1 cellular context compared by ENCODE assay signal in the genomic region with DNA sequence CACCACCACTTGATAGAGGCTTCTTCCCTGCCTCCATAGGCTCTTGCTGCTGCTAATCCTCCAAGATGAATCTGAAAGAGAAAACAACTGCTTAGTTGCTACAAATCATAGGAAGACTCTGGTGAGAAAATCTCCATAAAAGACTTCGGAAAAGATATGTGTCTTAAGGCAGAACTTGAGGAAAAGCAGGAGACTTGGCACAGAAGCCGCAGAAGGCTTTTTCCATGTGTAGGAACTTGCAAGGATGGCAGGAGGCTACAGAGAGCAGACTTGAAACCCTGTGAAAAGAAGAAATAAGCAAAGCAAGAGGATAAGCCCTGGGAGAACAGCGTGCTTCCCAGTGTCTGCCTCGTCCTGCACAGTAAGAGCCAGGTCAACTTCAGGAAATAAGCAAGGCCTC.
TF ChIP-seq lines count a peak whose summit lies in the region.

No MANE protein-coding gene starts in this region.

TF ChIP-seq in K562, 482 proteins besides CTCF, POLR2A, EP300 and RAD21 (continued from another document):
- TF ChIP-seq ZMIZ1 (IDR thresholded peaks at IDR 0.05; ENCODE audit: low read depth in 2 of 2, low read length in 2 of 2) (no peak), KAT2B (IDR thresholded peaks at IDR 0.05; ENCODE audit: low read depth, low read length) (no peak), ZNF584 (CRISPR knock-in tag; IDR thresholded peaks at IDR 0.05; ENCODE audit: low read depth) (no peak), ZFX (CRISPR knock-in tag; IDR thresholded peaks at IDR 0.05) (no peak), NCOA2 (IDR thresholded peaks at IDR 0.05; ENCODE audit: partially characterized antibody in 2 of 2) (no peak), SRSF1 (IDR thresholded peaks at IDR 0.05; ENCODE audit: low read depth, low read length) (no peak), GABPB1 (CRISPR knock-in tag; IDR thresholded peaks at IDR 0.05) (no peak), DNMT1 (IDR thresholded peaks at IDR 0.05) (no peak), NRF1 (conservative IDR thresholded peaks at IDR 0.05 in 1 of 2, IDR thresholded peaks at IDR 0.05 in 1 of 2) (no peak), ZNF655 (CRISPR knock-in tag; IDR thresholded peaks at IDR 0.05) (no peak), RBBP5 (IDR thresholded peaks at IDR 0.05; ENCODE audit: borderline replicate concordance, insufficient read depth, low read length, poor library complexity, severe bottlenecking) (no peak), ELK1 (CRISPR knock-in tag; IDR thresholded peaks at IDR 0.05) (no peak), ETV5 (CRISPR knock-in tag; IDR thresholded peaks at IDR 0.05; ENCODE audit: low read depth) (no peak), BRD9 (IDR thresholded peaks at IDR 0.05; ENCODE audit: low read depth, partially characterized antibody) (no peak), NUFIP1 (IDR thresholded peaks at IDR 0.05; ENCODE audit: partially characterized antibody) (no peak), RBM34 (IDR thresholded peaks at IDR 0.05; ENCODE audit: borderline replicate concordance, insufficient read depth, low read length) (no peak), TARDBP (IDR thresholded peaks at IDR 0.05) (no peak)
- TF ChIP-seq, protein P1, sequence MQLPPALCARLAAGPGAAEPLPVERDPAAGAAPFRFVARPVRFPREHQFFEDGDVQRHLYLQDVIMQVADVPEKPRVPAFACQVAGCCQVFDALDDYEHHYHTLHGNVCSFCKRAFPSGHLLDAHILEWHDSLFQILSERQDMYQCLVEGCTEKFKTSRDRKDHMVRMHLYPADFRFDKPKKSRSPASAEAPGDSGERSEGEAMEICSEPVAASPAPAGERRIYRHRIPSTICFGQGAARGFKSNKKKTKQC (CRISPR knock-in tag; IDR thresholded peaks at IDR 0.05): no peak
